1 cellular context compared by ENCODE assay signal in genomic region chr22:49734882-49735281, GRCh38.
TF ChIP-seq lines count a peak whose summit lies in the region.

No MANE protein-coding gene starts in this region.

TF ChIP-seq in SK-N-SH, 30 proteins besides CTCF, POLR2A, EP300 and RAD21 (continued from another document):
- TF ChIP-seq PBX3 (IDR thresholded peaks at IDR 0.05) (no peak), NRF1 (IDR thresholded peaks at IDR 0.05; ENCODE audit: low read depth, low read length) (no peak), JUND (IDR thresholded peaks at IDR 0.05) (no peak), NFIC (IDR thresholded peaks at IDR 0.05; ENCODE audit: borderline replicate concordance) (no peak), YY1 (IDR thresholded peaks at IDR 0.05; ENCODE audit: low read depth) (no peak), SMC3 (IDR thresholded peaks at IDR 0.05; ENCODE audit: low read depth, low read length) (no peak), USF1 (IDR thresholded peaks at IDR 0.05; ENCODE audit: borderline replicate concordance, low read depth) (no peak), IRF3 (IDR thresholded peaks at IDR 0.05; ENCODE audit: low read depth, low read length) (no peak), GATA2 (CRISPR knock-in tag; IDR thresholded peaks at IDR 0.05) (no peak)
